ENCODE assay signal across 11 cellular contexts in genomic region chr10:123808873-123809272, GRCh38.
DNase-seq lines count a peak whose midpoint lies in the region; ATAC-seq, FAIRE-seq and TF ChIP-seq lines count a peak whose summit lies in the region.
"Had no signal": no experiment of that assay in that cellular context is flagged by ENCODE, and none has a peak within 500 bp of the region (broad histone marks: within the 10 kb centered on the region; RNA-seq: fewer than 3 reads in every experiment).

No MANE protein-coding gene starts in this region.

- H3K9me3 Mint-ChIP-seq in endothelial cell (ENCODE audit: unreplicated experiment): no peaks in the 10 kb centered on the region
- H3K9me3 Mint-ChIP-seq: dendritic cell treated with granulocyte-macrophage colony-stimulating factor and Interleukin-4, amounts not matched to agents 40 ng/mL and 50 ng/mL, for 4 days had no signal

- H3K4me1 ChIP-seq in HepG2 (ENCODE audit: insufficient read depth, low read length) (no peaks in the 10 kb centered on the region), tibial artery (peaks cover 0 to 25% (median 6%) of the 10 kb centered on the region in 4 donors)

- H3K27me3 Mint-ChIP-seq in endothelial cell (ENCODE audit: unreplicated experiment): no peaks in the 10 kb centered on the region

- no peak for TF ChIP-seq RAD21 in HepG2 (CRISPR knock-in tag; IDR thresholded peaks at IDR 0.05)

- peaks cover 3% of the 10 kb centered on the region for H3K4me1 Mint-ChIP-seq in endothelial cell (ENCODE audit: unreplicated experiment)

- WGBS in HepG2 (ENCODE audit: low lambda C conversion rate): 1% methylated on average over 5 of the region's 5 CpGs

- in situ Hi-C loops in HepG2 (cut with HindIII; ENCODE audit: extremely low pct_ligation_motif_present, low pct_unique_long_range_greater_than_20kb): no loop called here

- no peaks in the 10 kb centered on the region for H3K36me3 Mint-ChIP-seq in endothelial cell (ENCODE audit: low read depth, unreplicated experiment)

- H3K27me3 ChIP-seq in HepG2 (ENCODE audit: control insufficient read depth in 1 of 2, insufficient read depth in 2 of 2, low read length in 2 of 2): no peaks in the 10 kb centered on the region
- no peaks in the 10 kb centered on the region for H3K27me3 ChIP-seq in tibial artery

- H3K4me2 ChIP-seq in HepG2 (ENCODE audit: low read depth, low read length): no peak overlapping the region

- POLR2A ChIA-PET in HepG2 (lab: Yijun Ruan, JAX): no interaction called here

- H3K4me3 ChIP-seq in AG10803 (ENCODE audit: low read length) (no peak overlapping the region), cardiac fibroblast (replicated peaks in 1 of 2; ENCODE audit: low read depth in 2 of 2, low read length in 2 of 2) (no peak overlapping the region), HepG2 (replicated peaks in 1 of 3; ENCODE audit: insufficient read depth in 1 of 3, low read depth in 2 of 3, low read length in 3 of 3) (no peak overlapping the region), tibial artery (no peak overlapping the region)

- H3K9me3 ChIP-seq in HepG2 (ENCODE audit: low read length) (no peaks in the 10 kb centered on the region), tibial artery (no peaks in the 10 kb centered on the region)

- no peak for TF ChIP-seq CTCF in AG10803 (conservative IDR thresholded peaks at IDR 0.05; ENCODE audit: low read length)
- no peak for TF ChIP-seq CTCF in cardiac fibroblast (IDR thresholded peaks at IDR 0.05; ENCODE audit: low read depth, low read length)
- TF ChIP-seq CTCF in HepG2 (CRISPR knock-in tag; IDR thresholded peaks at IDR 0.05): no peak
- no peak for TF ChIP-seq CTCF in tibial artery (IDR thresholded peaks at IDR 0.05)
- no peak for TF ChIP-seq CTCF in endothelial cell (IDR thresholded peaks at IDR 0.05; ENCODE audit: unreplicated experiment)

- H3K36me3 ChIP-seq in HepG2 (replicated peaks in 1 of 2; ENCODE audit: control insufficient read depth in 1 of 2, insufficient read depth in 2 of 2, low read length in 2 of 2): no peaks in the 10 kb centered on the region
- no peaks in the 10 kb centered on the region for H3K36me3 ChIP-seq in tibial artery

- intact Hi-C loops in HepG2 (cut with micrococcal nuclease; ENCODE audit: unreplicated experiment) (no loop called here), tibial artery (cut with DNase I; ENCODE audit: low total_unique reads) (no loop called here)

- TF ChIP-seq EP300 in HepG2 (IDR thresholded peaks at IDR 0.05; ENCODE audit: low read depth in 2 of 2, low read length in 2 of 2): no peak
- TF ChIP-seq EP300 in HepG2 (CRISPR knock-in tag; IDR thresholded peaks at IDR 0.05; ENCODE audit: borderline replicate concordance): no peak

- H4K20me1 ChIP-seq in HepG2 (ENCODE audit: insufficient read depth, low read length): no peaks in the 10 kb centered on the region

- CTCF ChIA-PET in HepG2 (lab: Yijun Ruan, JAX; ENCODE audit: low intra/inter-chr PET ratio, low total read pairs): no interaction called here

- no peak overlapping the region for H3K9ac ChIP-seq in HepG2 (ENCODE audit: insufficient read depth, low read depth, low read length)

- TF ChIP-seq POLR2A in HepG2 (IDR thresholded peaks at IDR 0.05; ENCODE audit: insufficient read depth in 1 of 2, low read depth in 2 of 2, low read length in 2 of 2): no peak

- no peak overlapping the region for H2AFZ ChIP-seq in HepG2 (ENCODE audit: low read length)

- no peak for ATAC-seq in HepG2

- H3K27ac ChIP-seq in HepG2 (ENCODE audit: extremely low read length, insufficient read depth, low read length) (no peak overlapping the region), tibial artery (peak overlapping the region in 1 of 2 donors; percentile 49)

- DNase-seq in AG10803 (ENCODE audit: low read depth) (peak; percentile 92), LHCN-M2 (ENCODE audit: low read depth) (peak; percentile 52), cardiac fibroblast (ENCODE audit: low read depth in 2 of 2) (peak; percentile 61 to 77), HepG2 (ENCODE audit: low spot score) (no peak), NCI-H1048 (lab: John Stamatoyannopoulos, UW) (no peak), tibial artery (no peak), endothelial cell (ENCODE audit: low spot score) (no peak), C1 segment of cervical spinal cord (lab: John Stamatoyannopoulos, UW) (no peak)
- DNase-seq: NCI-H1694 treated with DMSO at 0.1 percent for 48 hours; stimulated activated naive CD4-positive, alpha-beta T cell treated with Interleukin-2 at 50 U/mL for 16 hours had no signal

- no peaks in the 10 kb centered on the region for H3K79me2 ChIP-seq in HepG2 (ENCODE audit: insufficient read depth, low read length)

- no peak for FAIRE-seq in HepG2 (lab: Jason Lieb, UNC)

- H3K4me3 Mint-ChIP-seq in endothelial cell (ENCODE audit: unreplicated experiment): no peak overlapping the region
- H3K4me3 Mint-ChIP-seq: dendritic cell treated with granulocyte-macrophage colony-stimulating factor and Interleukin-4, amounts not matched to agents 40 ng/mL and 50 ng/mL, for 4 days had no signal

- H3K27ac Mint-ChIP-seq in endothelial cell (ENCODE audit: unreplicated experiment): no peak overlapping the region
- H3K27ac Mint-ChIP-seq: dendritic cell treated with granulocyte-macrophage colony-stimulating factor and Interleukin-4, amounts not matched to agents 40 ng/mL and 50 ng/mL, for 4 days had no signal

- no TSS peak for BruUV-seq in HepG2 (replicated peaks; lab: Mats Ljungman, UMichigan)

TF ChIP-seq in HepG2, 621 proteins besides CTCF, POLR2A, EP300 and RAD21:
- TF ChIP-seq ATF4 (CRISPR knock-in tag; IDR thresholded peaks at IDR 0.05): peak in 1 of 2 experiments; percentile 88; a peak in 2 of 4 replicates
- TF ChIP-seq TGIF2 (CRISPR knock-in tag; IDR thresholded peaks at IDR 0.05): no peak
- TF ChIP-seq FOSL2 (CRISPR knock-in tag; IDR thresholded peaks at IDR 0.05): peak; percentile 52; the same call in 1 of the 2 replicates

Comparison
In these comparisons a context has a peak if more than half of its experiments do, and no peak if none do; other contexts are left out.
1. DNase-seq: peak in AG10803 (single experiment), LHCN-M2 (single experiment) and cardiac fibroblast (2 of 2); none in HepG2 (single experiment), NCI-H1048 (single experiment), tibial artery (0 of 2), endothelial cell (single experiment) and C1 segment of cervical spinal cord (0 of 14).